In the genomic region with DNA sequence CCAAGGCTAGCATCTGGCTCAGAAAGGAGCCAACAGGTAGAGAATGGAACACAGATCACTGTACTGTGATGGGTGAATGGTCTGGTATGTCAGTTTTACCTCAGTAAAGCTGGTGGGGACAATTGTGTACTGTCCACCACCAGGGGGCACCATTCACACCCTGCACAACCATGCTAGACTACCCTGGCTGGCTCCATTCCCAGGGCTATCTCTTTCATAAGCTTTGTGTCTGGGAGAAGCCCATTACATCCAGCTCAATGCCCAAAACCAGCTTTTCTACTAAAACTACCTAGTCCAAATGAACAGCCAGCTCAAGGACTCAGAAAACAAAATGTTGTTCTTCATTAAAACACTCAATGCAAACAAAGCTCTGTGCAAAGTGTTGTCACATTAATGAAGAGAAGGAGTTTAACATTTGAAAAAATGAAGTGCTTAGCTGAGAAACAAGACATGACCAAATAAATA, we compare ENCODE assay signal across 8 cellular contexts.
DNase-seq lines count a peak whose midpoint lies in the region; ATAC-seq, FAIRE-seq and TF ChIP-seq lines count a peak whose summit lies in the region.

No MANE protein-coding gene starts in this region.

- H3K4me1 Mint-ChIP-seq in activated CD4-positive, alpha-beta memory T cell treated with anti-CD3 and anti-CD28 coated beads for 36 hours (ENCODE audit: low read depth), result no peaks in the 10 kb centered on the region

- no peaks in the 10 kb centered on the region for H3K4me1 ChIP-seq in cardiac muscle cell (ENCODE audit: low read depth)

- no peaks in the 10 kb centered on the region for H3K36me3 Mint-ChIP-seq in activated CD4-positive, alpha-beta memory T cell treated with anti-CD3 and anti-CD28 coated beads for 36 hours

- H3K4me3 Mint-ChIP-seq in activated CD4-positive, alpha-beta memory T cell treated with anti-CD3 and anti-CD28 coated beads for 36 hours, result no peak overlapping the region

- peaks cover 3% of the 10 kb centered on the region for H3K9me3 Mint-ChIP-seq in activated CD4-positive, alpha-beta memory T cell treated with anti-CD3 and anti-CD28 coated beads for 36 hours

- H3K27ac ChIP-seq in cardiac muscle cell, result no peak overlapping the region

- H3K27me3 Mint-ChIP-seq in activated CD4-positive, alpha-beta memory T cell treated with anti-CD3 and anti-CD28 coated beads for 36 hours, result peaks cover under 1% of the 10 kb centered on the region

- DNase-seq in DMS 273 treated with DMSO at 0.1 percent for 48 hours (lab: John Stamatoyannopoulos, UW) (peak; percentile 54), GM19239 (ENCODE audit: insufficient read length, low spot score) (peak; percentile 75), NCI-H2171 (lab: John Stamatoyannopoulos, UW) (peak; percentile 23), cardiac muscle cell (ENCODE audit: low read depth in 1 of 2, low spot score in 1 of 2) (peak; percentile 84 to 97), posterior cingulate gyrus (peak; percentile 52 to 96 (median 80)), DMS79 (lab: John Stamatoyannopoulos, UW) (no peak)
- peak; percentile 33 for DNase-seq in activated CD4-positive, alpha-beta memory T cell treated with anti-CD3 and anti-CD28 coated beads for 36 hours

- H3K9me3 ChIP-seq in cardiac muscle cell (ENCODE audit: low read depth), result no peaks in the 10 kb centered on the region

- POLR2A ChIA-PET in activated CD4-positive, alpha-beta memory T cell treated with anti-CD3 and anti-CD28 coated beads for 36 hours (lab: Charles Lee), result no interaction called here

- H3K36me3 ChIP-seq in cardiac muscle cell, result no peaks in the 10 kb centered on the region

- H3K27me3 ChIP-seq in cardiac muscle cell, result no peaks in the 10 kb centered on the region

- no peak overlapping the region for H3K27ac Mint-ChIP-seq in activated CD4-positive, alpha-beta memory T cell treated with anti-CD3 and anti-CD28 coated beads for 36 hours

- intact Hi-C loops in activated CD4-positive, alpha-beta memory T cell treated with anti-CD3 and anti-CD28 coated beads for 36 hours (cut with micrococcal nuclease), result no loop called here
- intact Hi-C loops in posterior cingulate gyrus (cut with DNase I), result loop anchor here (5.0 kb wide), 1 partner anchor 250 kb away; no protein-coding TSS in a partner anchor

- ATAC-seq in HG03139 (IDR thresholded peaks at IDR 0.05; ENCODE audit: unreplicated experiment), result peak; percentile 92

- no peak overlapping the region for H3K4me3 ChIP-seq in cardiac muscle cell

- CTCF ChIA-PET in activated CD4-positive, alpha-beta memory T cell treated with anti-CD3 and anti-CD28 coated beads for 36 hours (lab: Charles Lee), result interaction anchor here (0.8 to 1.0 kb wide), 2 partner anchors 15 to 18 kb away, joined by 3 read pairs; no protein-coding TSS in a partner anchor

- FAIRE-seq in GM19239 (lab: Jason Lieb, UNC), result peak; percentile 78

- peak; percentile 88 for TF ChIP-seq CTCF in cardiac muscle cell (IDR thresholded peaks at IDR 0.05; ENCODE audit: low read depth, low read length)
